Comparison of ENCODE assay signal across 1 cellular context in the genomic region with DNA sequence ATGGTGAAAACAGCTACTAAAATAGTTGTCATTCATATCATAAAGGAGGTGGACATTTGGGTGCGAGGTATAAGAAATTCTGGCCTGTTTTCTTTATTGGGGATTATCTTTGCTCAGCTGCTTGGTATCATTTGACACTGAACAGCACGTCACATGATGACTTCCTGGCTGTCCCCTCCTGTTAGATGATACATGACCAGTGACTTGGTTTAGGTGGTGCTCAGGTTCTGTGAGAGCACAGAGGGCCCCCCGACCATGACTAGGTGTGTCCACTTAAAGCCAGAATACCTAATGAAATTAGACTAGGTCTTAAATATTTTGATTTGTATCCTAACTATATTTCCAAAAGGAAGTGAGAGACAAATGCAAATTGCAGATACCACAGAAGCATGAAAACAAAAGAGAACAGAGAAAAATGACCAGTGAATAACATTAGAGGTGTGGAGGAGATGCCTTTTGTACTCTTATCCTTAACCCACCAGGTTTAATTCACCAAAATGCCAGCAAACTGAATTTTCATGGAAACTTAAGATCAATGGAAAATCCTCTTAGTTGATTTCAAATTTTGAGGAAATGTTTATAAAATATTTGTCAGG.
TF ChIP-seq lines count a peak whose summit lies in the region.

No MANE protein-coding gene starts in this region.

TF ChIP-seq in GM23338, 12 proteins besides CTCF, POLR2A, EP300 and RAD21 (continued from another document):
- TF ChIP-seq ZNF462 (CRISPR knock-in tag; IDR thresholded peaks at IDR 0.05): no peak
- no peak for TF ChIP-seq JUNB (IDR thresholded peaks at IDR 0.05; ENCODE audit: unreplicated experiment)
